1 cellular context compared by ENCODE assay signal in genomic region chr1:64934115-64934880, GRCh38.
TF ChIP-seq lines count a peak whose summit lies in the region.

No MANE protein-coding gene starts in this region.

TF ChIP-seq in HepG2, 621 proteins besides CTCF, POLR2A, EP300 and RAD21 (continued from another document and continues in another):
- no peak for TF ChIP-seq ZC3H13 (CRISPR knock-in tag; IDR thresholded peaks at IDR 0.05)
- no peak for TF ChIP-seq ZMYM4 (CRISPR knock-in tag; IDR thresholded peaks at IDR 0.05)
- TF ChIP-seq THAP8 (CRISPR knock-in tag; IDR thresholded peaks at IDR 0.05; ENCODE audit: borderline replicate concordance) = no peak
- no peak for TF ChIP-seq NFATC3 (CRISPR knock-in tag; IDR thresholded peaks at IDR 0.05)
- TF ChIP-seq ZNF563 (CRISPR knock-in tag; IDR thresholded peaks at IDR 0.05) = no peak
- no peak for TF ChIP-seq SMARCC2 (IDR thresholded peaks at IDR 0.05)
- TF ChIP-seq, protein P1, sequence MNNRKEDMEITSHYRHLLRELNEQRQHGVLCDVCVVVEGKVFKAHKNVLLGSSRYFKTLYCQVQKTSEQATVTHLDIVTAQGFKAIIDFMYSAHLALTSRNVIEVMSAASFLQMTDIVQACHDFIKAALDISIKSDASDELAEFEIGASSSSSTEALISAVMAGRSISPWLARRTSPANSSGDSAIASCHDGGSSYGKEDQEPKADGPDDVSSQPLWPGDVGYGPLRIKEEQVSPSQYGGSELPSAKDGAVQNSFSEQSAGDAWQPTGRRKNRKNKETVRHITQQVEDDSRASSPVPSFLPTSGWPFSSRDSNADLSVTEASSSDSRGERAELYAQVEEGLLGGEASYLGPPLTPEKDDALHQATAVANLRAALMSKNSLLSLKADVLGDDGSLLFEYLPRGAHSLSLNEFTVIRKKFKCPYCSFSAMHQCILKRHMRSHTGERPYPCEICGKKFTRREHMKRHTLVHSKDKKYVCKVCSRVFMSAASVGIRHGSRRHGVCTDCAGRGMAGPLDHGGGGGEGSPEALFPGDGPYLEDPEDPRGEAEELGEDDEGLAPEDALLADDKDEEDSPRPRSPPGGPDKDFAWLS (CRISPR knock-in tag; IDR thresholded peaks at IDR 0.05; ENCODE audit: borderline replicate concordance) = no peak
- peak; percentile 42; the same call in 1 of the 2 replicates for TF ChIP-seq SALL1 (CRISPR knock-in tag; IDR thresholded peaks at IDR 0.05)
- TF ChIP-seq FOXP1 (IDR thresholded peaks at IDR 0.05) = no peak
- TF ChIP-seq FOXP1 (CRISPR knock-in tag; IDR thresholded peaks at IDR 0.05) = peak; percentile 18; the same call in 1 of the 2 replicates
- TF ChIP-seq ZNF777 (CRISPR knock-in tag; IDR thresholded peaks at IDR 0.05) = no peak
- TF ChIP-seq CBX1 (IDR thresholded peaks at IDR 0.05; ENCODE audit: low read depth) = no peak
- TF ChIP-seq NCOR1 (IDR thresholded peaks at IDR 0.05; ENCODE audit: borderline replicate concordance, low read length) = 0 out of 2 replicates have a peak, but pooled peaks have one; percentile 17
- no peak for TF ChIP-seq ZFY (CRISPR knock-in tag; IDR thresholded peaks at IDR 0.05)
- TF ChIP-seq ZNF232 (CRISPR knock-in tag; IDR thresholded peaks at IDR 0.05; ENCODE audit: borderline replicate concordance) = no peak
- no peak for TF ChIP-seq NR2F2 (IDR thresholded peaks at IDR 0.05; ENCODE audit: borderline replicate concordance, low read depth)
- no peak for TF ChIP-seq TRAFD1 (CRISPR knock-in tag; IDR thresholded peaks at IDR 0.05; ENCODE audit: borderline replicate concordance)
- TF ChIP-seq, protein P2, sequence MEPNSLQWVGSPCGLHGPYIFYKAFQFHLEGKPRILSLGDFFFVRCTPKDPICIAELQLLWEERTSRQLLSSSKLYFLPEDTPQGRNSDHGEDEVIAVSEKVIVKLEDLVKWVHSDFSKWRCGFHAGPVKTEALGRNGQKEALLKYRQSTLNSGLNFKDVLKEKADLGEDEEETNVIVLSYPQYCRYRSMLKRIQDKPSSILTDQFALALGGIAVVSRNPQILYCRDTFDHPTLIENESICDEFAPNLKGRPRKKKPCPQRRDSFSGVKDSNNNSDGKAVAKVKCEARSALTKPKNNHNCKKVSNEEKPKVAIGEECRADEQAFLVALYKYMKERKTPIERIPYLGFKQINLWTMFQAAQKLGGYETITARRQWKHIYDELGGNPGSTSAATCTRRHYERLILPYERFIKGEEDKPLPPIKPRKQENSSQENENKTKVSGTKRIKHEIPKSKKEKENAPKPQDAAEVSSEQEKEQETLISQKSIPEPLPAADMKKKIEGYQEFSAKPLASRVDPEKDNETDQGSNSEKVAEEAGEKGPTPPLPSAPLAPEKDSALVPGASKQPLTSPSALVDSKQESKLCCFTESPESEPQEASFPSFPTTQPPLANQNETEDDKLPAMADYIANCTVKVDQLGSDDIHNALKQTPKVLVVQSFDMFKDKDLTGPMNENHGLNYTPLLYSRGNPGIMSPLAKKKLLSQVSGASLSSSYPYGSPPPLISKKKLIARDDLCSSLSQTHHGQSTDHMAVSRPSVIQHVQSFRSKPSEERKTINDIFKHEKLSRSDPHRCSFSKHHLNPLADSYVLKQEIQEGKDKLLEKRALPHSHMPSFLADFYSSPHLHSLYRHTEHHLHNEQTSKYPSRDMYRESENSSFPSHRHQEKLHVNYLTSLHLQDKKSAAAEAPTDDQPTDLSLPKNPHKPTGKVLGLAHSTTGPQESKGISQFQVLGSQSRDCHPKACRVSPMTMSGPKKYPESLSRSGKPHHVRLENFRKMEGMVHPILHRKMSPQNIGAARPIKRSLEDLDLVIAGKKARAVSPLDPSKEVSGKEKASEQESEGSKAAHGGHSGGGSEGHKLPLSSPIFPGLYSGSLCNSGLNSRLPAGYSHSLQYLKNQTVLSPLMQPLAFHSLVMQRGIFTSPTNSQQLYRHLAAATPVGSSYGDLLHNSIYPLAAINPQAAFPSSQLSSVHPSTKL (CRISPR knock-in tag; IDR thresholded peaks at IDR 0.05) = peak; percentile 46; the same call in 1 of the 2 replicates
- no peak for TF ChIP-seq STAT5B (CRISPR knock-in tag; IDR thresholded peaks at IDR 0.05)
- no peak for TF ChIP-seq GZF1 (CRISPR knock-in tag; IDR thresholded peaks at IDR 0.05)
- TF ChIP-seq ZZZ3 (CRISPR knock-in tag; IDR thresholded peaks at IDR 0.05; ENCODE audit: borderline replicate concordance) = no peak
- TF ChIP-seq, protein P3, sequence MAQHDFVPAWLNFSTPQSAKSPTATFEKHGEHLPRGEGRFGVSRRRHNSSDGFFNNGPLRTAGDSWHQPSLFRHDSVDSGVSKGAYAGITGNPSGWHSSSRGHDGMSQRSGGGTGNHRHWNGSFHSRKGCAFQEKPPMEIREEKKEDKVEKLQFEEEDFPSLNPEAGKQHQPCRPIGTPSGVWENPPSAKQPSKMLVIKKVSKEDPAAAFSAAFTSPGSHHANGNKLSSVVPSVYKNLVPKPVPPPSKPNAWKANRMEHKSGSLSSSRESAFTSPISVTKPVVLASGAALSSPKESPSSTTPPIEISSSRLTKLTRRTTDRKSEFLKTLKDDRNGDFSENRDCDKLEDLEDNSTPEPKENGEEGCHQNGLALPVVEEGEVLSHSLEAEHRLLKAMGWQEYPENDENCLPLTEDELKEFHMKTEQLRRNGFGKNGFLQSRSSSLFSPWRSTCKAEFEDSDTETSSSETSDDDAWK (CRISPR knock-in tag; IDR thresholded peaks at IDR 0.05) = no peak
- TF ChIP-seq MAFK (conservative IDR thresholded peaks at IDR 0.05 in 1 of 2, IDR thresholded peaks at IDR 0.05 in 1 of 2; ENCODE audit: low read length in 2 of 2) = no peak
- TF ChIP-seq NFIB (CRISPR knock-in tag; IDR thresholded peaks at IDR 0.05; ENCODE audit: borderline replicate concordance) = no peak
- 0 out of 2 replicates have a peak, but pooled peaks have one; percentile 7 for TF ChIP-seq KLF6 (CRISPR knock-in tag; IDR thresholded peaks at IDR 0.05)
- TF ChIP-seq ZNF737 (CRISPR knock-in tag; IDR thresholded peaks at IDR 0.05; ENCODE audit: borderline replicate concordance) = no peak
- peak; percentile 29; the same call in 1 of the 2 replicates for TF ChIP-seq ETV5 (CRISPR knock-in tag; IDR thresholded peaks at IDR 0.05; ENCODE audit: borderline replicate concordance)
- no peak for TF ChIP-seq MAF1 (CRISPR knock-in tag; IDR thresholded peaks at IDR 0.05; ENCODE audit: borderline replicate concordance)
- no peak for TF ChIP-seq ZNF703 (CRISPR knock-in tag; IDR thresholded peaks at IDR 0.05; ENCODE audit: borderline replicate concordance)
- no peak for TF ChIP-seq RFXANK (CRISPR knock-in tag; IDR thresholded peaks at IDR 0.05)
- TF ChIP-seq DZIP1 (CRISPR knock-in tag; IDR thresholded peaks at IDR 0.05) = no peak
- TF ChIP-seq SMC3 (IDR thresholded peaks at IDR 0.05; ENCODE audit: low read length) = 0 out of 2 replicates have a peak, but pooled peaks have one; percentile 8
- TF ChIP-seq SRSF9 (IDR thresholded peaks at IDR 0.05; ENCODE audit: borderline replicate concordance, insufficient read depth, low read depth, low read length, poor library complexity, severe bottlenecking) = no peak
- TF ChIP-seq IKZF5 (CRISPR knock-in tag; IDR thresholded peaks at IDR 0.05) = 0 out of 2 replicates have a peak, but pooled peaks have one; percentile 36
- no peak for TF ChIP-seq SOX6 (IDR thresholded peaks at IDR 0.05)
- 0 out of 2 replicates have a peak, but pooled peaks have one; percentile 35 for TF ChIP-seq SOX6 (CRISPR knock-in tag; IDR thresholded peaks at IDR 0.05)
- TF ChIP-seq, protein P4, sequence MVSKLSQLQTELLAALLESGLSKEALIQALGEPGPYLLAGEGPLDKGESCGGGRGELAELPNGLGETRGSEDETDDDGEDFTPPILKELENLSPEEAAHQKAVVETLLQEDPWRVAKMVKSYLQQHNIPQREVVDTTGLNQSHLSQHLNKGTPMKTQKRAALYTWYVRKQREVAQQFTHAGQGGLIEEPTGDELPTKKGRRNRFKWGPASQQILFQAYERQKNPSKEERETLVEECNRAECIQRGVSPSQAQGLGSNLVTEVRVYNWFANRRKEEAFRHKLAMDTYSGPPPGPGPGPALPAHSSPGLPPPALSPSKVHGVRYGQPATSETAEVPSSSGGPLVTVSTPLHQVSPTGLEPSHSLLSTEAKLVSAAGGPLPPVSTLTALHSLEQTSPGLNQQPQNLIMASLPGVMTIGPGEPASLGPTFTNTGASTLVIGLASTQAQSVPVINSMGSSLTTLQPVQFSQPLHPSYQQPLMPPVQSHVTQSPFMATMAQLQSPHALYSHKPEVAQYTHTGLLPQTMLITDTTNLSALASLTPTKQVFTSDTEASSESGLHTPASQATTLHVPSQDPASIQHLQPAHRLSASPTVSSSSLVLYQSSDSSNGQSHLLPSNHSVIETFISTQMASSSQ (IDR thresholded peaks at IDR 0.05; ENCODE audit: low read depth) = no peak
- TF ChIP-seq, protein P4 (CRISPR knock-in tag; IDR thresholded peaks at IDR 0.05; ENCODE audit: borderline replicate concordance) = no peak
- 0 out of 2 replicates have a peak, but pooled peaks have one; percentile 29 for TF ChIP-seq TAF1 (CRISPR knock-in tag; IDR thresholded peaks at IDR 0.05)
